ENCODE assay signal across 22 cellular contexts in genomic region chr3:187902938-187903337, GRCh38.
"Had no signal": no experiment of that assay in that cellular context is flagged by ENCODE, and none has a peak within 500 bp of the region (broad histone marks: within the 10 kb centered on the region; RNA-seq: fewer than 3 reads in every experiment).

No MANE protein-coding gene starts in this region.

- H3K27me3 ChIP-seq: brain microvascular endothelial cell, right atrium auricular region, tibial artery had no signal

- H3K9me3 ChIP-seq: right atrium auricular region, tibial artery had no signal

- H3K36me3 ChIP-seq: brain microvascular endothelial cell, right atrium auricular region, tibial artery had no signal

- DNase-seq: activated CD4-positive, alpha-beta T cell treated with anti-CD3 and anti-CD28 coated beads for 1 hour; activated CD4-positive, alpha-beta T cell treated with anti-CD3 and anti-CD28 coated beads, Interleukin-2, amount 50 U/mL, for 4 hours; activated naive CD4-positive, alpha-beta T cell treated with Interleukin-2 at 50 U/mL for 16 hours; anterior cingulate cortex; brain microvascular endothelial cell; cerebellar nuclear complex; dermis blood vessel endothelial cell; effector memory CD8-positive, alpha-beta T cell; hippocampal formation; kidney; left ventricle myocardium superior; naive thymus-derived CD8-positive, alpha-beta T cell; occipital lobe; stimulated activated CD4-positive, alpha-beta T cell treated with anti-CD3 and anti-CD28 coated beads, Interleukin-15, amount 100 ng/mL, for 24 hours; stimulated activated CD4-positive, alpha-beta T cell treated with anti-CD3 and anti-CD28 coated beads, Interleukin-4, amount 100 ng/mL, for 24 hours; stimulated activated naive CD4-positive, alpha-beta T cell; T-helper 9 cell; tibial artery had no signal

- H3K27ac ChIP-seq: brain microvascular endothelial cell, epithelial cell of prostate, right atrium auricular region, skin epidermis, tibial artery, VCaP had no signal

- H3K4me3 ChIP-seq: right atrium auricular region, skin epidermis, tibial artery had no signal
